8 cellular contexts compared by ENCODE assay signal in genomic region chr6:31651602-31652191, GRCh38. TPM values are rescaled to one million over a fixed set of nuclear protein-coding genes. Genes with fewer than 3 reads are reported as not detected.
DNase-seq lines count a peak whose midpoint lies in the region; ATAC-seq, FAIRE-seq and TF ChIP-seq lines count a peak whose summit lies in the region.

No MANE protein-coding gene starts in this region.

- TF ChIP-seq CTCF in OCI-LY1 (IDR thresholded peaks at IDR 0.05; ENCODE audit: low read length): no peak

- no peaks in the 10 kb centered on the region for H3F3A ChIP-seq in OCI-LY1 (ENCODE audit: insufficient read depth, low read length)

- no peak overlapping the region for H2AFZ ChIP-seq in OCI-LY1 (ENCODE audit: low read length)

- H3K9me3 ChIP-seq in OCI-LY1 (ENCODE audit: low read length) (no peaks in the 10 kb centered on the region), small intestine (ENCODE audit: control insufficient read depth, low read depth) (no peaks in the 10 kb centered on the region)

- no peak for FAIRE-seq in small intestine (lab: Jason Lieb, UNC)

- H3K9ac ChIP-seq in OCI-LY1 (ENCODE audit: low read length): peak overlapping the region; percentile 87

- peaks cover 20% of the 10 kb centered on the region for H3K4me1 ChIP-seq in OCI-LY1 (ENCODE audit: insufficient read depth, low read length, severe bottlenecking)
- H3K4me1 ChIP-seq in small intestine (ENCODE audit: control insufficient read depth in 2 of 2, insufficient read depth in 1 of 2, low read depth in 1 of 2, low read length in 1 of 2): peaks cover 5 to 10% of the 10 kb centered on the region in 2 donors

- WGBS in small intestine, 3 donors: 1 to 3% (median 2%) methylated on average over 20 to 29 of the region's 29 CpGs

- peak overlapping the region; percentile 91 for H3K4me2 ChIP-seq in OCI-LY1 (ENCODE audit: low read length)

- H3K36me3 ChIP-seq in OCI-LY1 (ENCODE audit: insufficient read depth, low read length): peaks cover 29% of the 10 kb centered on the region
- H3K36me3 ChIP-seq in small intestine (ENCODE audit: control insufficient read depth in 2 of 2, insufficient read depth in 2 of 2, low read length in 2 of 2): peaks cover 10 to 19% of the 10 kb centered on the region in 2 donors

- peak; percentile 79 for DNase-seq in DMS53 treated with DMSO at 0.1 percent for 48 hours (lab: John Stamatoyannopoulos, UW; ENCODE audit: unreplicated experiment)
- DNase-seq in T47D (ENCODE audit: low read depth in 1 of 2, low spot score in 1 of 2): peak; percentile 59 to 81
- DNase-seq in inferior parietal cortex (ENCODE audit: extremely low spot score): peak; percentile 63
- DNase-seq in small intestine: peak; percentile 83
- no peak for DNase-seq in activated CD4-positive, alpha-beta T cell treated with anti-CD3 and anti-CD28 coated beads for 1 hour

- H3K9me2 ChIP-seq in OCI-LY1 (ENCODE audit: low read depth, low read length): no peaks in the 10 kb centered on the region

- ATAC-seq in GM19452 (IDR thresholded peaks at IDR 0.05; ENCODE audit: unreplicated experiment) (peak; percentile 19), HG03457 (IDR thresholded peaks at IDR 0.05; ENCODE audit: unreplicated experiment) (peak; percentile 22)

- H3K27ac ChIP-seq in OCI-LY1 (ENCODE audit: low read depth, low read length, poor library complexity, severe bottlenecking) (peak overlapping the region; percentile 84), small intestine (ENCODE audit: low read depth in 1 of 2, low read length in 1 of 2) (peak overlapping the region; percentile 91 to 97)

- H3K79me2 ChIP-seq in OCI-LY1 (ENCODE audit: insufficient read depth, low read length): peaks cover 9% of the 10 kb centered on the region; the same call in 1 of the 2 replicates

- peak overlapping the region; percentile 85 for H3K4me3 ChIP-seq in OCI-LY1 (ENCODE audit: low read depth, low read length, poor library complexity, severe bottlenecking)
- peak overlapping the region; percentile 69 to 77 for H3K4me3 ChIP-seq in small intestine (ENCODE audit: low read depth in 1 of 2, low read length in 2 of 2)

- in situ Hi-C loops in T47D (cut with HindIII; ENCODE audit: low pct_unique_long_range_greater_than_20kb, low sequenced_read_pairs): no loop called here

- no peaks in the 10 kb centered on the region for H3K27me3 ChIP-seq in OCI-LY1 (ENCODE audit: insufficient read depth, low read length)
- no peaks in the 10 kb centered on the region for H3K27me3 ChIP-seq in small intestine (ENCODE audit: control insufficient read depth in 2 of 2, insufficient read depth in 2 of 2, low read length in 2 of 2)

- no peaks in the 10 kb centered on the region for H4K20me1 ChIP-seq in OCI-LY1 (ENCODE audit: insufficient read depth, low read length)

RNA-seq across cellular contexts. Expression of gene BAG6, which starts 0.8 kb away (rescaled TPM):
- 100 to 1,000 TPM; 193 to 381 (median 342) TPM for polyA plus RNA-seq in small intestine

RNA-seq across cellular contexts. Expression of gene APOM, which starts 4.0 kb away (rescaled TPM):
- 1 to 10 TPM; 7.2 to 8.9 (median 7.4) TPM for polyA plus RNA-seq in small intestine

RNA-seq across cellular contexts. Expression of gene C6orf47, which starts 8.9 kb away (rescaled TPM):
- 10 to 100 TPM; 17.3 to 29.1 (median 23.0) TPM for polyA plus RNA-seq in small intestine

RNA-seq across cellular contexts. Expression of gene GPANK1, which starts 13.1 kb away (rescaled TPM):
- polyA plus RNA-seq in small intestine: 10 to 100 TPM; 14.8 to 30.2 (median 19.2) TPM

RNA-seq across cellular contexts. Expression of gene CSNK2B, which starts 14.2 kb away (rescaled TPM):
- 100 to 1,000 TPM; 185 to 231 (median 223) TPM for polyA plus RNA-seq in small intestine
